ENCODE assay signal across 1 cellular context in the genomic region with DNA sequence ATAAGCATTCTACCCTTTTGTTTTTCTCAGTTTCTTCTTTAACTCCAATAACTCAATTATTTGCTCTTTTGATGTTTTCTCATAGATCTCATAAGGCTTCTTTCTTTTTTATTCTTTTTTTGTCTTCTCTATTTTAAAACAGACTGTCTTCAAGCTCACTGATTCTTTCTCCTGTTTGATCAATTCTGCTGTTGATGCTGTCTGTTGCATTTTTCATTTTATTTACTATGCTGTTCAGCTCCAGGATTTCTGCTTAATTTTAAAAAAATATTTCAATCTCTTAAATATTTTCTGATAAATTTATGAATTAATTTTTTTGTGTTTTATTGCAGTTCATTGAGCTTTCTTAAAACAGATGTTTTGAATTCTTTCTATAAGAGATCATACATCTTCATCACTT.
TF ChIP-seq lines count a peak whose summit lies in the region.

No MANE protein-coding gene starts in this region.

TF ChIP-seq in SK-N-SH, 30 proteins besides CTCF, POLR2A, EP300 and RAD21 (continued from another document):
- TF ChIP-seq, protein P1, sequence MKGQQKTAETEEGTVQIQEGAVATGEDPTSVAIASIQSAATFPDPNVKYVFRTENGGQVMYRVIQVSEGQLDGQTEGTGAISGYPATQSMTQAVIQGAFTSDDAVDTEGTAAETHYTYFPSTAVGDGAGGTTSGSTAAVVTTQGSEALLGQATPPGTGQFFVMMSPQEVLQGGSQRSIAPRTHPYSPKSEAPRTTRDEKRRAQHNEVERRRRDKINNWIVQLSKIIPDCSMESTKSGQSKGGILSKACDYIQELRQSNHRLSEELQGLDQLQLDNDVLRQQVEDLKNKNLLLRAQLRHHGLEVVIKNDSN (IDR thresholded peaks at IDR 0.05; ENCODE audit: borderline replicate concordance, low read depth) = no peak
- TF ChIP-seq NRF1 (IDR thresholded peaks at IDR 0.05; ENCODE audit: low read depth, low read length) = no peak
- no peak for TF ChIP-seq ELF1 (IDR thresholded peaks at IDR 0.05)
- no peak for TF ChIP-seq JUND (IDR thresholded peaks at IDR 0.05)
- no peak for TF ChIP-seq RCOR1 (IDR thresholded peaks at IDR 0.05; ENCODE audit: low read length)
- TF ChIP-seq NFIC (IDR thresholded peaks at IDR 0.05; ENCODE audit: borderline replicate concordance) = no peak
- TF ChIP-seq SIN3A (IDR thresholded peaks at IDR 0.05; ENCODE audit: borderline replicate concordance, low read depth, low read length) = no peak
- no peak for TF ChIP-seq TEAD4 (IDR thresholded peaks at IDR 0.05; ENCODE audit: borderline replicate concordance, insufficient read depth)
TF ChIP-seq in SK-N-SH: peak in this region for 0.
